Comparison of ENCODE assay signal across 12 cellular contexts in genomic region chr2:55054476-55054875, GRCh38. TPM values are rescaled to one million over a fixed set of nuclear protein-coding genes. Genes with fewer than 3 reads are reported as not detected.
DNase-seq lines count a peak whose midpoint lies in the region; ATAC-seq, FAIRE-seq and TF ChIP-seq lines count a peak whose summit lies in the region.
"Had no signal": no experiment of that assay in that cellular context is flagged by ENCODE, and none has a peak within 500 bp of the region (broad histone marks: within the 10 kb centered on the region; RNA-seq: fewer than 3 reads in every experiment).

No MANE protein-coding gene starts in this region.

- H3K4me1 ChIP-seq in small intestine (ENCODE audit: control insufficient read depth in 2 of 2, insufficient read depth in 1 of 2, low read depth in 1 of 2, low read length in 1 of 2): peaks cover 0 to 6% of the 10 kb centered on the region in 2 donors
- H3K4me1 ChIP-seq: prostate gland had no signal

- no peaks in the 10 kb centered on the region for H3K36me3 ChIP-seq in small intestine (ENCODE audit: control insufficient read depth in 2 of 2, insufficient read depth in 2 of 2, low read length in 2 of 2)
- H3K36me3 ChIP-seq: prostate gland had no signal

- H3K4me3 ChIP-seq in small intestine (ENCODE audit: low read depth in 1 of 2, low read length in 2 of 2): no peak overlapping the region
- H3K4me3 ChIP-seq: prostate gland had no signal

- H3K9me3 ChIP-seq in small intestine (ENCODE audit: control insufficient read depth, low read depth): no peaks in the 10 kb centered on the region
- H3K9me3 ChIP-seq: prostate gland had no signal

- in situ Hi-C loops in GM13976 (cut with MboI; ENCODE audit: low sequenced_read_pairs, unreplicated experiment): no loop called here

- DNase-seq in GM13976 (ENCODE audit: low spot score) (peak; percentile 50), GOT3 (lab: John Stamatoyannopoulos, UW) (no peak), CD1c-positive myeloid dendritic cell (ENCODE audit: extremely low spot score) (no peak), NCI-H345 (lab: John Stamatoyannopoulos, UW) (no peak), small intestine (no peak)
- peak; percentile 53 for DNase-seq in activated CD8-positive, alpha-beta T cell treated with anti-CD3 and anti-CD28 coated beads for 36 hours
- DNase-seq: NCI-H1694; stimulated activated CD8-positive, alpha-beta memory T cell treated with anti-CD3 and anti-CD28 coated beads, Interleukin-4, amount 100 ng/mL, for 48 hours had no signal

- peaks cover 2% of the 10 kb centered on the region for H3K36me3 Mint-ChIP-seq in activated CD8-positive, alpha-beta T cell treated with anti-CD3 and anti-CD28 coated beads for 36 hours (ENCODE audit: low read depth)

- no peak overlapping the region for H3K27ac ChIP-seq in small intestine (ENCODE audit: low read depth in 1 of 2, low read length in 1 of 2)
- H3K27ac ChIP-seq: prostate gland had no signal

- no peak for FAIRE-seq in small intestine (lab: Jason Lieb, UNC)

- 83 to 93% (median 85%) methylated on average over 5 of the region's 5 CpGs for WGBS in small intestine, 3 donors

- TF ChIP-seq CTCF in GM13976 (IDR thresholded peaks at IDR 0.05; ENCODE audit: borderline replicate concordance, control extremely low read depth, extremely low read depth, insufficient read depth, missing control alignments): no peak
- no peak for TF ChIP-seq CTCF in activated CD8-positive, alpha-beta T cell treated with anti-CD3 and anti-CD28 coated beads for 36 hours (IDR thresholded peaks at IDR 0.05)

- no peaks in the 10 kb centered on the region for H3K27me3 Mint-ChIP-seq in activated CD8-positive, alpha-beta T cell treated with anti-CD3 and anti-CD28 coated beads for 36 hours

- intact Hi-C loops in activated CD8-positive, alpha-beta T cell treated with anti-CD3 and anti-CD28 coated beads for 36 hours (cut with micrococcal nuclease): loop anchor here (5.0 kb wide), 1 partner anchor 363 kb away; the partner anchor contains the start of gene CCDC88A

- H3K9me3 Mint-ChIP-seq in activated CD8-positive, alpha-beta T cell treated with anti-CD3 and anti-CD28 coated beads for 36 hours: no peaks in the 10 kb centered on the region
- H3K9me3 Mint-ChIP-seq: activated naive CD4-positive, alpha-beta T cell treated with anti-CD3 and anti-CD28 coated beads, Interleukin-2, amount 50 U/mL, for 72 hours had no signal

- ATAC-seq in GM19452 (IDR thresholded peaks at IDR 0.05; ENCODE audit: unreplicated experiment): peak; percentile 28
- peak; percentile 30 for ATAC-seq in HG03108 (IDR thresholded peaks at IDR 0.05; ENCODE audit: unreplicated experiment)
- ATAC-seq in activated CD8-positive, alpha-beta T cell treated with anti-CD3 and anti-CD28 coated beads for 36 hours: peak; percentile 5

- CTCF ChIA-PET in activated CD8-positive, alpha-beta T cell treated with anti-CD3 and anti-CD28 coated beads for 36 hours (lab: Charles Lee): interaction anchor here (1.0 to 1.8 kb wide), 2 partner anchors 15 to 114 kb away, joined by 3 to 4 read pairs; no protein-coding TSS in a partner anchor

- peaks cover 37% of the 10 kb centered on the region for H3K4me1 Mint-ChIP-seq in activated CD8-positive, alpha-beta T cell treated with anti-CD3 and anti-CD28 coated beads for 36 hours (ENCODE audit: low read depth)

- no peaks in the 10 kb centered on the region for H3K27me3 ChIP-seq in small intestine (ENCODE audit: control insufficient read depth in 2 of 2, insufficient read depth in 2 of 2, low read length in 2 of 2)

- peak overlapping the region; percentile 32 for H3K4me3 Mint-ChIP-seq in activated CD8-positive, alpha-beta T cell treated with anti-CD3 and anti-CD28 coated beads for 36 hours

- POLR2A ChIA-PET in activated CD8-positive, alpha-beta T cell treated with anti-CD3 and anti-CD28 coated beads for 36 hours (lab: Charles Lee): no interaction called here

- H3K27ac Mint-ChIP-seq in activated CD8-positive, alpha-beta T cell treated with anti-CD3 and anti-CD28 coated beads for 36 hours: peak overlapping the region; percentile 58
- H3K27ac Mint-ChIP-seq: activated naive CD4-positive, alpha-beta T cell treated with anti-CD3 and anti-CD28 coated beads, Interleukin-2, amount 50 U/mL, for 72 hours had no signal

RNA-seq across cellular contexts. Expression of gene RTN4, which starts 4.2 kb away (rescaled TPM):
- 10 to 100 TPM; 81.5 to 85.0 TPM for total RNA-seq in activated CD8-positive, alpha-beta T cell treated with anti-CD3 and anti-CD28 coated beads for 36 hours
- polyA plus RNA-seq in small intestine: 100 to 1,000 TPM in 2 of 3 donors, 10 to 100 TPM in 1; 98.1 to 163 (median 152) TPM

Comparison
In these comparisons a context has a peak if more than half of its experiments do, and no peak if none do; other contexts are left out.
1. DNase-seq: peak in GM13976 (single experiment) and activated CD8-positive, alpha-beta T cell treated with anti-CD3 and anti-CD28 coated beads for 36 hours (single experiment); none in GOT3 (single experiment), CD1c-positive myeloid dendritic cell (single experiment), NCI-H345 (single experiment) and small intestine (single experiment).
2. Peak in every context shown above with its lines, with median percentiles within 50 percentile points of each other: ATAC-seq.